ENCODE assay signal across 29 cellular contexts in the genomic region with DNA sequence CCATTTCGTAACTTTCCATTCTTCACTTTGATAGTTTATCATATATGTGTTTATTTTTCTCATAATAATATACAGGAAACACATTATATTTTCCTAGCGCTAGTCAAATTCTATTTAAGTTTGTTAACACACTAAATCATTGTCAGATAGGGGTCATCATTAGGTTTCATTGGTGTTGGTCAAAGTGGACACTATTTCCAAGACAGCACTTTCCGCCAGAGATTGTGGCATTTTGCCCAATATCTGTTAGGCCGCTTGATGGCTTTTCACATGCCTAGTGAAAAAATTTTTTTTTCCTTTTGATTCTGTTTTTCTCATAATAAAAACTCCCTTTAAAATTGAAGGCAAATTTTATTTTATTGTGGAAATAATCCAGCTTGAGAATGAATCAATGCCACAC.
"Had no signal": no experiment of that assay in that cellular context is flagged by ENCODE, and none has a peak within 500 bp of the region (broad histone marks: within the 10 kb centered on the region; RNA-seq: fewer than 3 reads in every experiment).

No MANE protein-coding gene starts in this region.

- FAIRE-seq: endothelial cell of umbilical vein, frontal cortex had no signal

- DNase-seq: activated CD4-positive, alpha-beta memory T cell treated with anti-CD3 and anti-CD28 coated beads for 36 hours; activated CD4-positive, alpha-beta T cell treated with anti-CD3 and anti-CD28 coated beads for 36 hours; activated CD4-positive, alpha-beta T cell treated with anti-CD3 and anti-CD28 coated beads, Interleukin-2, amount 10 ng/mL, durations not matched to agents 24 days and 14 days; activated CD4-positive, CD25-positive, alpha-beta regulatory T cell; activated CD4-positive, CD25-positive, alpha-beta regulatory T cell treated with anti-CD3 and anti-CD28 coated beads, Interleukin-2, amount 50 U/mL, for 72 hours; activated CD8-positive, alpha-beta memory T cell treated with anti-CD3 and anti-CD28 coated beads, Interleukin-2, amount 10 ng/mL, durations not matched to agents 7 days and 5 days; activated CD8-positive, alpha-beta memory T cell treated with anti-CD3 and anti-CD28 coated beads, Interleukin-2, amount 50 U/mL, for 4 hours; activated CD8-positive, alpha-beta T cell treated with anti-CD3 and anti-CD28 coated beads, Interleukin-2, amount 10 ng/mL, durations not matched to agents 7 days and 5 days; activated effector memory CD4-positive, alpha-beta T cell treated with anti-CD3 and anti-CD28 coated beads, Interleukin-2, amount 50 U/mL, for 16 hours; activated naive CD4-positive, alpha-beta T cell treated with anti-CD3 and anti-CD28 coated beads for 36 hours; activated naive CD8-positive, alpha-beta T cell treated with anti-CD3 and anti-CD28 coated beads for 36 hours; activated naive CD8-positive, alpha-beta T cell treated with anti-CD3 and anti-CD28 coated beads, Interleukin-2, amount 50 U/mL, for 24 hours; activated T-cell treated with anti-CD3 and anti-CD28 coated beads, Interleukin-2, amount 50 U/mL, for 1 hour; activated T-cell treated with anti-CD3 and anti-CD28 coated beads, Interleukin-2, amount 50 U/mL, for 48 hours; adrenal gland; amygdala; aorta; body of pancreas; central memory CD4-positive, alpha-beta T cell; cerebellar nuclear complex; colonic mucosa; effector CD4-positive, alpha-beta T cell; effector memory CD8-positive, alpha-beta T cell; head of caudate nucleus; T-helper 2 cell had no signal

- H3K4me3 ChIP-seq: adrenal gland, body of pancreas, cardiac muscle cell, colonic mucosa had no signal

- H3K27me3 ChIP-seq: adrenal gland, body of pancreas, cardiac muscle cell, colonic mucosa had no signal

- ATAC-seq: activated CD4-positive, alpha-beta T cell treated with anti-CD3 and anti-CD28 coated beads for 36 hours; activated CD8-positive, alpha-beta memory T cell treated with anti-CD3 and anti-CD28 coated beads, Interleukin-2, amount 10 ng/mL, durations not matched to agents 7 days and 5 days; activated CD8-positive, alpha-beta T cell treated with anti-CD3 and anti-CD28 coated beads, Interleukin-2, amount 10 ng/mL, durations not matched to agents 7 days and 5 days; activated naive CD8-positive, alpha-beta T cell treated with anti-CD3 and anti-CD28 coated beads, Interleukin-2, amount 50 U/mL, for 24 hours; body of pancreas; effector memory CD8-positive, alpha-beta T cell had no signal

- H3K36me3 ChIP-seq: adrenal gland, cardiac muscle cell, colonic mucosa had no signal

- H3K4me1 ChIP-seq: adrenal gland, body of pancreas, colonic mucosa had no signal

- H3K9me3 ChIP-seq: adrenal gland, body of pancreas, colonic mucosa had no signal

- H3K27ac ChIP-seq: adrenal gland, body of pancreas, cardiac muscle cell, colonic mucosa, epithelial cell of prostate had no signal
